In genomic region chr7:140048138-140048537, GRCh38 we compare ENCODE assay signal across 18 cellular contexts. TPM values are rescaled to one million over a fixed set of nuclear protein-coding genes. Genes with fewer than 3 reads are reported as not detected.
DNase-seq lines count a peak whose midpoint lies in the region; ATAC-seq, FAIRE-seq and TF ChIP-seq lines count a peak whose summit lies in the region.
"Had no signal": no experiment of that assay in that cellular context is flagged by ENCODE, and none has a peak within 500 bp of the region (broad histone marks: within the 10 kb centered on the region; RNA-seq: fewer than 3 reads in every experiment).

No MANE protein-coding gene starts in this region.

- H3K9me3 ChIP-seq in K562 (replicated peaks; ENCODE audit: control insufficient read depth, insufficient read depth, low read depth, low read length), result no peaks in the 10 kb centered on the region

- no peak for DNase-seq in activated naive CD8-positive, alpha-beta T cell treated with anti-CD3 and anti-CD28 coated beads, Interleukin-2, amount 10 ng/mL, durations not matched to agents 7 days and 5 days
- no peak for DNase-seq in activated naive CD8-positive, alpha-beta T cell treated with anti-CD3 and anti-CD28 coated beads for 36 hours
- DNase-seq in K562 (ENCODE audit: extremely low read depth in 1 of 4, low spot score in 3 of 4), result no peak
- DNase-seq in left ventricle myocardium superior, result peak; percentile 68
- DNase-seq in stimulated activated naive B cell treated with anti-CD40 and anti-IgM and Interleukin-4, amounts not matched to agents 10 μg/mL and 1 μg/mL and 100 μg/mL, for 72 hours, result no peak
- DNase-seq in posterior vena cava (ENCODE audit: low spot score), result no peak
- DNase-seq in activated CD4-positive, alpha-beta T cell treated with anti-CD3 and anti-CD28 coated beads, Interleukin-2, amount 10 ng/mL, durations not matched to agents 7 days and 5 days, result no peak
- DNase-seq: 8988T, DMS79, H9, NCI-H1417 treated with DMSO at 0.1 percent for 48 hours, NCI-H187 treated with DMSO at 0.1 percent for 48 hours, NCI-H2227 treated with DMSO at 0.1 percent for 48 hours, NCI-H510A treated with DMSO at 0.1 percent for 48 hours, NCI-H82, SIG-M5 had no signal

- no peaks in the 10 kb centered on the region for H3K9me1 ChIP-seq in K562 (ENCODE audit: control insufficient read depth, insufficient read depth, low read length)

- no peak overlapping the region for H2AFZ ChIP-seq in K562 (ENCODE audit: low read depth, low read length)

- peak overlapping the region; percentile 17 for H3K27ac Mint-ChIP-seq in activated naive CD8-positive, alpha-beta T cell treated with anti-CD3 and anti-CD28 coated beads, Interleukin-2, amount 10 ng/mL, durations not matched to agents 7 days and 5 days
- no peak overlapping the region for H3K27ac Mint-ChIP-seq in activated naive CD8-positive, alpha-beta T cell treated with anti-CD3 and anti-CD28 coated beads for 36 hours
- H3K27ac Mint-ChIP-seq in stimulated activated naive B cell treated with anti-CD40 and anti-IgM and Interleukin-4, amounts not matched to agents 10 μg/mL and 1 μg/mL and 100 μg/mL, for 72 hours, result peak overlapping the region; percentile 26
- no peak overlapping the region for H3K27ac Mint-ChIP-seq in activated CD4-positive, alpha-beta T cell treated with anti-CD3 and anti-CD28 coated beads, Interleukin-2, amount 10 ng/mL, durations not matched to agents 7 days and 5 days
- H3K27ac Mint-ChIP-seq: B cell, H9 had no signal

- H3K27me3 Mint-ChIP-seq in activated naive CD8-positive, alpha-beta T cell treated with anti-CD3 and anti-CD28 coated beads, Interleukin-2, amount 10 ng/mL, durations not matched to agents 7 days and 5 days, result no peaks in the 10 kb centered on the region
- H3K27me3 Mint-ChIP-seq in activated naive CD8-positive, alpha-beta T cell treated with anti-CD3 and anti-CD28 coated beads for 36 hours, result no peaks in the 10 kb centered on the region
- no peaks in the 10 kb centered on the region for H3K27me3 Mint-ChIP-seq in stimulated activated naive B cell treated with anti-CD40 and anti-IgM and Interleukin-4, amounts not matched to agents 10 μg/mL and 1 μg/mL and 100 μg/mL, for 72 hours
- H3K27me3 Mint-ChIP-seq in activated CD4-positive, alpha-beta T cell treated with anti-CD3 and anti-CD28 coated beads, Interleukin-2, amount 10 ng/mL, durations not matched to agents 7 days and 5 days, result no peaks in the 10 kb centered on the region
- H3K27me3 Mint-ChIP-seq: B cell had no signal

- no peak for TF ChIP-seq CTCF in K562 (IDR thresholded peaks at IDR 0.05 in 2 of 3, conservative IDR thresholded peaks at IDR 0.05 in 1 of 3; ENCODE audit: insufficient read depth in 2 of 3, low read depth in 1 of 3, low read length in 3 of 3)

- TF ChIP-seq POLR2A in K562 (conservative IDR thresholded peaks at IDR 0.05), result no peak

- no peak for TF ChIP-seq RAD21 in K562 (CRISPR knock-in tag; conservative IDR thresholded peaks at IDR 0.05 in 1 of 2, IDR thresholded peaks at IDR 0.05 in 1 of 2)

- CTCF ChIA-PET in K562 (lab: Yijun Ruan, JAX; ENCODE audit: low intra/inter-chr PET ratio), result no interaction called here
- CTCF ChIA-PET in activated CD4-positive, alpha-beta T cell treated with anti-CD3 and anti-CD28 coated beads, Interleukin-2, amount 10 ng/mL, durations not matched to agents 7 days and 5 days (lab: Charles Lee), result interaction anchor here (1.5 kb wide), 2 partner anchors 9 to 12 kb away, joined by 3 to 7 read pairs; no protein-coding TSS in a partner anchor

- WGBS in K562 (ENCODE audit: insufficient coverage, low coverage, missing lambda C conversion rate), result 84% methylated on average over 4 of the region's 4 CpGs

- peaks cover 6% of the 10 kb centered on the region for H3K4me1 Mint-ChIP-seq in activated naive CD8-positive, alpha-beta T cell treated with anti-CD3 and anti-CD28 coated beads, Interleukin-2, amount 10 ng/mL, durations not matched to agents 7 days and 5 days
- H3K4me1 Mint-ChIP-seq in activated naive CD8-positive, alpha-beta T cell treated with anti-CD3 and anti-CD28 coated beads for 36 hours, result peaks cover 8% of the 10 kb centered on the region
- H3K4me1 Mint-ChIP-seq in stimulated activated naive B cell treated with anti-CD40 and anti-IgM and Interleukin-4, amounts not matched to agents 10 μg/mL and 1 μg/mL and 100 μg/mL, for 72 hours, result peaks cover 28 to 66% of the 10 kb centered on the region in 2 donors
- peaks cover 9% of the 10 kb centered on the region for H3K4me1 Mint-ChIP-seq in activated CD4-positive, alpha-beta T cell treated with anti-CD3 and anti-CD28 coated beads, Interleukin-2, amount 10 ng/mL, durations not matched to agents 7 days and 5 days
- H3K4me1 Mint-ChIP-seq: H9 had no signal

- no peak overlapping the region for H3K4me3 Mint-ChIP-seq in activated naive CD8-positive, alpha-beta T cell treated with anti-CD3 and anti-CD28 coated beads, Interleukin-2, amount 10 ng/mL, durations not matched to agents 7 days and 5 days
- no peak overlapping the region for H3K4me3 Mint-ChIP-seq in activated naive CD8-positive, alpha-beta T cell treated with anti-CD3 and anti-CD28 coated beads for 36 hours
- no peak overlapping the region for H3K4me3 Mint-ChIP-seq in stimulated activated naive B cell treated with anti-CD40 and anti-IgM and Interleukin-4, amounts not matched to agents 10 μg/mL and 1 μg/mL and 100 μg/mL, for 72 hours
- no peak overlapping the region for H3K4me3 Mint-ChIP-seq in activated CD4-positive, alpha-beta T cell treated with anti-CD3 and anti-CD28 coated beads, Interleukin-2, amount 10 ng/mL, durations not matched to agents 7 days and 5 days
- H3K4me3 Mint-ChIP-seq: B cell, H9 had no signal

- no peak overlapping the region for H3K9ac ChIP-seq in K562 (ENCODE audit: insufficient read depth in 1 of 2, low read depth in 2 of 2, low read length in 2 of 2)

- no peak overlapping the region for H3K4me2 ChIP-seq in K562 (ENCODE audit: insufficient read depth, low read length)

- no peaks in the 10 kb centered on the region for H3K27me3 ChIP-seq in K562 (ENCODE audit: control insufficient read depth in 2 of 2, insufficient read depth in 2 of 2, low read length in 2 of 2)

- intact Hi-C loops in K562 (cut with micrococcal nuclease) (loop anchor here (2.0 kb wide), 1 partner anchor 71 kb away; no protein-coding TSS in a partner anchor), left ventricle myocardium superior (cut with micrococcal nuclease) (no loop called here), posterior vena cava (cut with DNase I) (no loop called here)

- H3K79me2 ChIP-seq in K562 (ENCODE audit: control insufficient read depth, insufficient read depth, low read length), result no peaks in the 10 kb centered on the region

- H3K9me3 Mint-ChIP-seq in activated naive CD8-positive, alpha-beta T cell treated with anti-CD3 and anti-CD28 coated beads, Interleukin-2, amount 10 ng/mL, durations not matched to agents 7 days and 5 days, result no peaks in the 10 kb centered on the region
- H3K9me3 Mint-ChIP-seq in activated naive CD8-positive, alpha-beta T cell treated with anti-CD3 and anti-CD28 coated beads for 36 hours, result no peaks in the 10 kb centered on the region
- H3K9me3 Mint-ChIP-seq in stimulated activated naive B cell treated with anti-CD40 and anti-IgM and Interleukin-4, amounts not matched to agents 10 μg/mL and 1 μg/mL and 100 μg/mL, for 72 hours, result no peaks in the 10 kb centered on the region
- no peaks in the 10 kb centered on the region for H3K9me3 Mint-ChIP-seq in activated CD4-positive, alpha-beta T cell treated with anti-CD3 and anti-CD28 coated beads, Interleukin-2, amount 10 ng/mL, durations not matched to agents 7 days and 5 days
- H3K9me3 Mint-ChIP-seq: H9 had no signal

- no peak for FAIRE-seq in K562 (lab: Jason Lieb, UNC)

- in situ Hi-C loops in K562 (cut with MboI), result no loop called here

- no TSS peak for BruUV-seq in K562 (replicated peaks; lab: Mats Ljungman, UMichigan)

- TF ChIP-seq EP300 in K562 (IDR thresholded peaks at IDR 0.05; ENCODE audit: low read length), result no peak

- POLR2A ChIA-PET in activated naive CD8-positive, alpha-beta T cell treated with anti-CD3 and anti-CD28 coated beads, Interleukin-2, amount 10 ng/mL, durations not matched to agents 7 days and 5 days (lab: Charles Lee), result no interaction called here
- POLR2A ChIA-PET in K562 (lab: Yijun Ruan, JAX), result no interaction called here
- POLR2A ChIA-PET in activated CD4-positive, alpha-beta T cell treated with anti-CD3 and anti-CD28 coated beads, Interleukin-2, amount 10 ng/mL, durations not matched to agents 7 days and 5 days (lab: Charles Lee), result no interaction called here

- H3K36me3 ChIP-seq in K562 (ENCODE audit: control insufficient read depth, insufficient read depth, low read length), result peaks cover 27% of the 10 kb centered on the region; the same call in 2 of the 3 replicates

- H3K4me1 ChIP-seq in K562 (replicated peaks in 1 of 2; ENCODE audit: control insufficient read depth in 2 of 2, insufficient read depth in 2 of 2, low read length in 2 of 2), result no peaks in the 10 kb centered on the region; a peak in 1 of 5 replicates

- H3K27ac ChIP-seq in K562 (ENCODE audit: extremely low read depth, low read depth, low read length), result no peak overlapping the region

- H3K4me3 ChIP-seq in K562, result no peak overlapping the region

- no peak for ATAC-seq in activated naive CD8-positive, alpha-beta T cell treated with anti-CD3 and anti-CD28 coated beads, Interleukin-2, amount 10 ng/mL, durations not matched to agents 7 days and 5 days (ENCODE audit: low read depth)
- ATAC-seq in K562 (no peak), left ventricle myocardium superior (peak; percentile 90), GM19395 (IDR thresholded peaks at IDR 0.05; ENCODE audit: unreplicated experiment) (no peak)
- ATAC-seq in stimulated activated naive B cell treated with anti-CD40 and anti-IgM and Interleukin-4, amounts not matched to agents 10 μg/mL and 1 μg/mL and 100 μg/mL, for 72 hours (replicated peaks), result no peak

- H4K20me1 ChIP-seq in K562 (replicated peaks; ENCODE audit: control insufficient read depth, insufficient read depth, low read length), result no peaks in the 10 kb centered on the region

- H3K36me3 Mint-ChIP-seq in activated naive CD8-positive, alpha-beta T cell treated with anti-CD3 and anti-CD28 coated beads, Interleukin-2, amount 10 ng/mL, durations not matched to agents 7 days and 5 days, result peaks cover 18% of the 10 kb centered on the region
- H3K36me3 Mint-ChIP-seq in activated naive CD8-positive, alpha-beta T cell treated with anti-CD3 and anti-CD28 coated beads for 36 hours, result peaks cover 10% of the 10 kb centered on the region
- peaks cover 37 to 63% of the 10 kb centered on the region in 2 donors for H3K36me3 Mint-ChIP-seq in stimulated activated naive B cell treated with anti-CD40 and anti-IgM and Interleukin-4, amounts not matched to agents 10 μg/mL and 1 μg/mL and 100 μg/mL, for 72 hours
- H3K36me3 Mint-ChIP-seq in activated CD4-positive, alpha-beta T cell treated with anti-CD3 and anti-CD28 coated beads, Interleukin-2, amount 10 ng/mL, durations not matched to agents 7 days and 5 days (ENCODE audit: low read depth), result peaks cover 62% of the 10 kb centered on the region

RNA-seq across cellular contexts. Expression of gene PARP12, which starts 14.6 kb away (rescaled TPM):
- 100 to 1,000 TPM; 125 to 126 TPM for total RNA-seq in activated naive CD8-positive, alpha-beta T cell treated with anti-CD3 and anti-CD28 coated beads, Interleukin-2, amount 10 ng/mL, durations not matched to agents 7 days and 5 days
- 10 to 100 TPM; 32.4 to 33.6 TPM for total RNA-seq in activated naive CD8-positive, alpha-beta T cell treated with anti-CD3 and anti-CD28 coated beads for 36 hours
- 109 and 119 TPM in 2 replicates for total RNA-seq in K562 (2011; cell fraction: chromatin; rRNA removed; ENCODE audit: low replicate concordance)
- total RNA-seq in K562 (2011; cell fraction: nucleolus; rRNA removed), result 57.4 and 59.0 TPM in 2 replicates
- total RNA-seq in K562 (2011; cell fraction: nucleoplasm; rRNA removed), result 88.5 and 107 TPM in 2 replicates
- total RNA-seq in K562 (2014; rRNA removed) (20.4 and 25.7 TPM in 2 replicates), K562 (2014; rRNA removed; fragmentation: Illumina TruSeq; extraction: Trizol) (20.6 and 23.5 TPM in 2 replicates), K562 (2015; rRNA removed; fragmentation: Illumina TruSeq; extraction: Trizol) (22.1 and 23.4 TPM in 2 replicates), K562 (2021) (23.3 and 25.5 TPM in 2 replicates), left ventricle myocardium superior (13.8 TPM), posterior vena cava (10 to 100 TPM; 27.7 to 35.3 TPM)
- polyA plus RNA-seq in K562 (2011; rRNA removed) (35.6 and 40.4 TPM in 2 replicates), K562 (2014; fragmentation: Illumina TruSeq; extraction: Trizol) (24.7 and 27.7 TPM in 2 replicates), K562 (2014; fragmentation: Nextera tagmentation; extraction: Ambion mirVana) (1 to 10 TPM; 4.6 to 7.1 TPM), K562 (2014; rRNA removed) (21.4 and 23.9 TPM in 2 replicates)
- polyA plus RNA-seq in K562 (2011; cell fraction: cytosol; rRNA removed), result 26.6 and 44.3 TPM in 2 replicates
- polyA plus RNA-seq in K562 (2011; cell fraction: nucleus; rRNA removed), result 108 and 147 TPM in 2 replicates
- 18.4 and 26.4 TPM in 2 replicates for polyA plus RNA-seq in K562 (2012)
- 33.4 and 43.2 TPM in 2 replicates for polyA minus RNA-seq in K562 (2011; rRNA and poly(A)+ RNA removed)
- polyA minus RNA-seq in K562 (2011; cell fraction: cytosol; rRNA and poly(A)+ RNA removed), result 21.9 and 24.1 TPM in 2 replicates
- 31.2 and 37.2 TPM in 2 replicates for polyA minus RNA-seq in K562 (2011; cell fraction: nucleus; rRNA and poly(A)+ RNA removed)
- total RNA-seq in activated CD4-positive, alpha-beta T cell treated with anti-CD3 and anti-CD28 coated beads, Interleukin-2, amount 10 ng/mL, durations not matched to agents 7 days and 5 days, result 100 to 1,000 TPM; 121 to 129 TPM

Comparison
In these comparisons a context has a peak if more than half of its experiments do, and no peak if none do; other contexts are left out.
1. H3K27ac Mint-ChIP-seq: peak in activated naive CD8-positive, alpha-beta T cell treated with anti-CD3 and anti-CD28 coated beads, Interleukin-2, amount 10 ng/mL, durations not matched to agents 7 days and 5 days (single experiment) and stimulated activated naive B cell treated with anti-CD40 and anti-IgM and Interleukin-4, amounts not matched to agents 10 μg/mL and 1 μg/mL and 100 μg/mL, for 72 hours (single experiment); none in activated naive CD8-positive, alpha-beta T cell treated with anti-CD3 and anti-CD28 coated beads for 36 hours (single experiment) and activated CD4-positive, alpha-beta T cell treated with anti-CD3 and anti-CD28 coated beads, Interleukin-2, amount 10 ng/mL, durations not matched to agents 7 days and 5 days (single experiment).